In genomic region chr21:20302084-20302483, GRCh38 we compare ENCODE assay signal across 34 cellular contexts.
DNase-seq lines count a peak whose midpoint lies in the region; ATAC-seq, FAIRE-seq and TF ChIP-seq lines count a peak whose summit lies in the region.
"Had no signal": no experiment of that assay in that cellular context is flagged by ENCODE, and none has a peak within 500 bp of the region (broad histone marks: within the 10 kb centered on the region; RNA-seq: fewer than 3 reads in every experiment).

No MANE protein-coding gene starts in this region.

- peak overlapping the region; percentile 34; the same call in 1 of the 3 replicates for H3K27ac ChIP-seq in K562 (ENCODE audit: extremely low read depth, low read depth, low read length)
- peak overlapping the region; percentile 29 for H3K27ac ChIP-seq in caudate nucleus (ENCODE audit: low read depth, low read length)
- H3K27ac ChIP-seq in neural cell (ENCODE audit: low read length) = peak overlapping the region; percentile 22
- no peak overlapping the region for H3K27ac ChIP-seq in adrenal gland
- H3K27ac ChIP-seq: 22Rv1; A549; BLaER1; BLaER1 treated with 17β-estradiol and CSF1 and Interleukin-3, amounts not matched to agents 10 nM and 100 nM; C4-2B had no signal

- H3K9me2 ChIP-seq in neural cell (ENCODE audit: insufficient read depth, low read length) = no peaks in the 10 kb centered on the region

- TF ChIP-seq RAD21 in K562 (CRISPR knock-in tag; conservative IDR thresholded peaks at IDR 0.05 in 1 of 2, IDR thresholded peaks at IDR 0.05 in 1 of 2) (no peak), neural cell (conservative IDR thresholded peaks at IDR 0.05) (no peak)

- DNase-seq in NCI-H82 (lab: John Stamatoyannopoulos, UW) (peak; percentile 34), NCI-H82 treated with DMSO at 0.1 percent for 48 hours (lab: John Stamatoyannopoulos, UW; ENCODE audit: unreplicated experiment) (no peak), K562 (ENCODE audit: extremely low read depth in 1 of 4, low spot score in 3 of 4) (peak in 1 of 4 experiments; percentile 29), caudate nucleus (lab: John Stamatoyannopoulos, UW) (no peak), adrenal gland (no peak)
- DNase-seq: 8988T; ACHN; AML-193; BE2C; C1 segment of cervical spinal cord; Caco-2; Calu3; CD4-positive, alpha-beta memory T cell; CD4-positive, alpha-beta T cell; CD4-positive, CD25-positive, alpha-beta regulatory T cell; CD8-positive, alpha-beta memory T cell; CD8-positive, alpha-beta T cell; COR-L47; DMS 273 treated with DMSO at 0.1 percent for 48 hours; DMS153; DMS53; DMS79; DMS79 treated with DMSO at 0.1 percent for 48 hours; DND-41; EL had no signal

- TF ChIP-seq EP300 in K562 (IDR thresholded peaks at IDR 0.05; ENCODE audit: low read length) (no peak), neural cell (conservative IDR thresholded peaks at IDR 0.05; ENCODE audit: poor library complexity, severe bottlenecking) (no peak)

- in situ Hi-C loops in K562 (cut with MboI) = no loop called here

- H3K4me3 ChIP-seq in K562 (no peak overlapping the region), neural cell (ENCODE audit: low read length) (no peak overlapping the region), adrenal gland (no peak overlapping the region)
- H3K4me3 ChIP-seq: A549; BLaER1; BLaER1 treated with 17β-estradiol and CSF1 and Interleukin-3, amounts not matched to agents 10 nM and 100 nM had no signal

- CTCF ChIA-PET in K562 (lab: Yijun Ruan, JAX; ENCODE audit: low intra/inter-chr PET ratio) = no interaction called here

- H2AFZ ChIP-seq in K562 (ENCODE audit: low read depth, low read length) (peak overlapping the region; percentile 60), neural cell (ENCODE audit: low read depth, low read length) (no peak overlapping the region)

- no peaks in the 10 kb centered on the region for H4K20me1 ChIP-seq in K562 (replicated peaks; ENCODE audit: control insufficient read depth, insufficient read depth, low read length)
- no peaks in the 10 kb centered on the region for H4K20me1 ChIP-seq in neural cell (ENCODE audit: insufficient read depth)
- H4K20me1 ChIP-seq: BLaER1; BLaER1 treated with 17β-estradiol and CSF1 and Interleukin-3, amounts not matched to agents 10 nM and 100 nM had no signal

- no peak for FAIRE-seq in K562 (lab: Jason Lieb, UNC)
- FAIRE-seq: A549, D721Med had no signal

- H3K79me2 ChIP-seq in K562 (ENCODE audit: control insufficient read depth, insufficient read depth, low read length) (no peaks in the 10 kb centered on the region), neural cell (replicated peaks; ENCODE audit: insufficient read depth, low read length) (no peaks in the 10 kb centered on the region)

- no TSS peak for BruUV-seq in K562 (replicated peaks; lab: Mats Ljungman, UMichigan)

- H3K9me1 ChIP-seq in K562 (ENCODE audit: control insufficient read depth, insufficient read depth, low read length) = no peaks in the 10 kb centered on the region

- ATAC-seq in K562 (peak; percentile 53), HG03520 (IDR thresholded peaks at IDR 0.05; ENCODE audit: unreplicated experiment) (no peak), HG03354 (IDR thresholded peaks at IDR 0.05; ENCODE audit: poor library complexity, severe bottlenecking, unreplicated experiment) (no peak)
- ATAC-seq: A549; CD8-positive, alpha-beta T cell had no signal

- no peaks in the 10 kb centered on the region for H3K36me3 ChIP-seq in K562 (ENCODE audit: control insufficient read depth, insufficient read depth, low read length)
- H3K36me3 ChIP-seq in neural cell (ENCODE audit: insufficient read depth, low read length) = no peaks in the 10 kb centered on the region
- no peaks in the 10 kb centered on the region for H3K36me3 ChIP-seq in adrenal gland (replicated peaks in 1 of 2)
- H3K36me3 ChIP-seq: BE2C; BLaER1; BLaER1 treated with 17β-estradiol and CSF1 and Interleukin-3, amounts not matched to agents 10 nM and 100 nM had no signal

- H3K27me3 ChIP-seq in K562 (ENCODE audit: control insufficient read depth in 2 of 2, insufficient read depth in 2 of 2, low read length in 2 of 2) (no peaks in the 10 kb centered on the region), neural cell (ENCODE audit: insufficient read depth, low read depth, low read length) (no peaks in the 10 kb centered on the region), adrenal gland (no peaks in the 10 kb centered on the region)
- H3K27me3 ChIP-seq: BE2C, BLaER1 had no signal

- peaks cover 3% of the 10 kb centered on the region for H3F3A ChIP-seq in neural cell (ENCODE audit: insufficient read depth, low read length, poor library complexity, severe bottlenecking)

- TF ChIP-seq CTCF in K562 (IDR thresholded peaks at IDR 0.05 in 2 of 3, conservative IDR thresholded peaks at IDR 0.05 in 1 of 3; ENCODE audit: insufficient read depth in 2 of 3, low read depth in 1 of 3, low read length in 3 of 3) = no peak
- no peak for TF ChIP-seq CTCF in neural cell (IDR thresholded peaks at IDR 0.05; ENCODE audit: poor library complexity, severe bottlenecking)
- TF ChIP-seq CTCF in adrenal gland (IDR thresholded peaks at IDR 0.05) = no peak

- H3K9me3 ChIP-seq in K562 (replicated peaks; ENCODE audit: control insufficient read depth, insufficient read depth, low read depth, low read length) (no peaks in the 10 kb centered on the region), neural cell (ENCODE audit: low read length) (no peaks in the 10 kb centered on the region), adrenal gland (replicated peaks in 1 of 3) (no peaks in the 10 kb centered on the region)
- H3K9me3 ChIP-seq: A549; BE2C; BLaER1; BLaER1 treated with 17β-estradiol and CSF1 and Interleukin-3, amounts not matched to agents 10 nM and 100 nM; Caco-2 had no signal

- H3K4me2 ChIP-seq in K562 (ENCODE audit: insufficient read depth, low read length) = no peak overlapping the region
- no peak overlapping the region for H3K4me2 ChIP-seq in neural cell (ENCODE audit: low read length)
- H3K4me2 ChIP-seq: A549; BLaER1; BLaER1 treated with 17β-estradiol and CSF1 and Interleukin-3, amounts not matched to agents 10 nM and 100 nM had no signal

- intact Hi-C loops in K562 (cut with micrococcal nuclease) = no loop called here
- intact Hi-C loops in adrenal gland (cut with DNase I) = no loop called here

- H3K9ac ChIP-seq in K562 (ENCODE audit: insufficient read depth in 1 of 2, low read depth in 2 of 2, low read length in 2 of 2) = no peak overlapping the region
- H3K9ac ChIP-seq in neural cell (ENCODE audit: low read length) = no peak overlapping the region
- H3K9ac ChIP-seq: BLaER1; BLaER1 treated with 17β-estradiol and CSF1 and Interleukin-3, amounts not matched to agents 10 nM and 100 nM had no signal

- H3K4me1 ChIP-seq in K562 (replicated peaks in 1 of 2; ENCODE audit: control insufficient read depth in 2 of 2, insufficient read depth in 2 of 2, low read length in 2 of 2) (no peaks in the 10 kb centered on the region), adrenal gland (replicated peaks in 1 of 2) (no peaks in the 10 kb centered on the region)
- H3K4me1 ChIP-seq: A549; BE2C; BLaER1; BLaER1 treated with 17β-estradiol and CSF1 and Interleukin-3, amounts not matched to agents 10 nM and 100 nM; Caco-2 had no signal

- 11% methylated on average over 6 of the region's 6 CpGs for WGBS in K562 (ENCODE audit: insufficient coverage, low coverage, missing lambda C conversion rate)
- 63 to 87% (median 83%) methylated on average over 5 to 6 of the region's 6 CpGs for WGBS in adrenal gland, 4 donors

- POLR2A ChIA-PET in K562 (lab: Yijun Ruan, JAX) = no interaction called here

- TF ChIP-seq POLR2A in K562 (conservative IDR thresholded peaks at IDR 0.05) = no peak
- no peak for TF ChIP-seq POLR2A in adrenal gland (IDR thresholded peaks at IDR 0.05)

TF ChIP-seq in K562, 482 proteins besides CTCF, POLR2A, EP300 and RAD21 (continues in another document):
- no peak for TF ChIP-seq ASH1L (IDR thresholded peaks at IDR 0.05; ENCODE audit: borderline replicate concordance, low read depth, partially characterized antibody)
- TF ChIP-seq NR2C1 (IDR thresholded peaks at IDR 0.05) = no peak
- no peak for TF ChIP-seq NR2C1 (tag; IDR thresholded peaks at IDR 0.05)
- TF ChIP-seq CREB3 (tag; conservative IDR thresholded peaks at IDR 0.05; ENCODE audit: low read depth) = no peak
- no peak for TF ChIP-seq CHCHD3 (CRISPR knock-in tag; IDR thresholded peaks at IDR 0.05)

TF ChIP-seq in neural cell, 6 proteins besides CTCF, POLR2A, EP300 and RAD21:
- no peak for TF ChIP-seq SMC3 (conservative IDR thresholded peaks at IDR 0.05; ENCODE audit: poor library complexity)
- no peak for TF ChIP-seq MXI1 (conservative IDR thresholded peaks at IDR 0.05; ENCODE audit: poor library complexity, severe bottlenecking)
- TF ChIP-seq POLR2AphosphoS5 (IDR thresholded peaks at IDR 0.05) = no peak
- no peak for TF ChIP-seq TAF1 (IDR thresholded peaks at IDR 0.05; ENCODE audit: low read depth)
- TF ChIP-seq, protein P1, sequence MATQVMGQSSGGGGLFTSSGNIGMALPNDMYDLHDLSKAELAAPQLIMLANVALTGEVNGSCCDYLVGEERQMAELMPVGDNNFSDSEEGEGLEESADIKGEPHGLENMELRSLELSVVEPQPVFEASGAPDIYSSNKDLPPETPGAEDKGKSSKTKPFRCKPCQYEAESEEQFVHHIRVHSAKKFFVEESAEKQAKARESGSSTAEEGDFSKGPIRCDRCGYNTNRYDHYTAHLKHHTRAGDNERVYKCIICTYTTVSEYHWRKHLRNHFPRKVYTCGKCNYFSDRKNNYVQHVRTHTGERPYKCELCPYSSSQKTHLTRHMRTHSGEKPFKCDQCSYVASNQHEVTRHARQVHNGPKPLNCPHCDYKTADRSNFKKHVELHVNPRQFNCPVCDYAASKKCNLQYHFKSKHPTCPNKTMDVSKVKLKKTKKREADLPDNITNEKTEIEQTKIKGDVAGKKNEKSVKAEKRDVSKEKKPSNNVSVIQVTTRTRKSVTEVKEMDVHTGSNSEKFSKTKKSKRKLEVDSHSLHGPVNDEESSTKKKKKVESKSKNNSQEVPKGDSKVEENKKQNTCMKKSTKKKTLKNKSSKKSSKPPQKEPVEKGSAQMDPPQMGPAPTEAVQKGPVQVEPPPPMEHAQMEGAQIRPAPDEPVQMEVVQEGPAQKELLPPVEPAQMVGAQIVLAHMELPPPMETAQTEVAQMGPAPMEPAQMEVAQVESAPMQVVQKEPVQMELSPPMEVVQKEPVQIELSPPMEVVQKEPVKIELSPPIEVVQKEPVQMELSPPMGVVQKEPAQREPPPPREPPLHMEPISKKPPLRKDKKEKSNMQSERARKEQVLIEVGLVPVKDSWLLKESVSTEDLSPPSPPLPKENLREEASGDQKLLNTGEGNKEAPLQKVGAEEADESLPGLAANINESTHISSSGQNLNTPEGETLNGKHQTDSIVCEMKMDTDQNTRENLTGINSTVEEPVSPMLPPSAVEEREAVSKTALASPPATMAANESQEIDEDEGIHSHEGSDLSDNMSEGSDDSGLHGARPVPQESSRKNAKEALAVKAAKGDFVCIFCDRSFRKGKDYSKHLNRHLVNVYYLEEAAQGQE (IDR thresholded peaks at IDR 0.05; ENCODE audit: borderline replicate concordance) = no peak
- TF ChIP-seq EZH2 (IDR thresholded peaks at IDR 0.05; ENCODE audit: borderline replicate concordance, insufficient read depth, low read length, poor library complexity, severe bottlenecking) = no peak

Comparison
In these comparisons a context has a peak if more than half of its experiments do, and no peak if none do; other contexts are left out.
1. H3K27ac ChIP-seq: peak in K562 (single experiment), caudate nucleus (single experiment) and neural cell (single experiment); none in adrenal gland (0 of 5).